8 cellular contexts compared by ENCODE assay signal in the genomic region with DNA sequence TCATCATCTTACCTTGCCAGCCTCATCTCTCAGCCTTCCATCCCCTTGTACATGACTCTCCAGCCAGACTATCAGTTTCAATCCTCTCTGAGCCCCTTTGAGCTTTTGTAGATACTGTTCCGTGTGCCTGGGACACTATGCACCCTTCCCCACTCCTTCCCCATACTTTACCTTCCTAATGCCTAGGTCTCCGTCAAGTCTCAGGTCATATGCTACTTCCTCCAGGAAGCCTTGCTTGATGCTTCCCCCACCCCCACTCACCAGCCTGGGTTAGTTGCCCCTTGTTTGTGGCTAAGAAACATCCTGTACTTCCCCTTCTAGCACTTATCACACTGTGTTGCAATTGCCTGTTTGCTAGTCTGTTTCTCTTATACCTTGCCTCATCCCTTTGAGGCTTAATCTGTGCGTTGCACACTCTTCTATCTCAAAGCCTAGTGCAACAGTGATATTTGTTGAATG. TPM values are rescaled to one million over a fixed set of nuclear protein-coding genes. Genes with fewer than 3 reads are reported as not detected.
DNase-seq lines count a peak whose midpoint lies in the region; ATAC-seq and TF ChIP-seq lines count a peak whose summit lies in the region.

No MANE protein-coding gene starts in this region.

- CTCF ChIA-PET in Panc1 (lab: Charles Lee), result no interaction called here

- no peaks in the 10 kb centered on the region for H3K36me3 ChIP-seq in Panc1 (ENCODE audit: control insufficient read depth, insufficient read depth, low read length)

- H3K27me3 Mint-ChIP-seq in naive thymus-derived CD8-positive, alpha-beta T cell, result no peaks in the 10 kb centered on the region

- intact Hi-C loops in Panc1 (cut with micrococcal nuclease; ENCODE audit: unreplicated experiment), result no loop called here

- ATAC-seq in Panc1 (no peak), GM18519 (IDR thresholded peaks at IDR 0.05; ENCODE audit: low FRiP score, unreplicated experiment) (no peak), GM18873 (IDR thresholded peaks at IDR 0.05; ENCODE audit: low FRiP score, unreplicated experiment) (no peak)
- peak; percentile 68 to 89 for ATAC-seq in naive thymus-derived CD8-positive, alpha-beta T cell

- TF ChIP-seq CTCF in Panc1 (IDR thresholded peaks at IDR 0.05), result no peak

- no peaks in the 10 kb centered on the region for H3K36me3 Mint-ChIP-seq in naive thymus-derived CD8-positive, alpha-beta T cell

- no TSS peak for BruUV-seq in Panc1 (replicated peaks; lab: Mats Ljungman, UMichigan)

- H3K27me3 ChIP-seq in Panc1 (ENCODE audit: control insufficient read depth, insufficient read depth, low read length), result no peaks in the 10 kb centered on the region

- no peak for DNase-seq in Panc1 (ENCODE audit: low read depth, low spot score)
- DNase-seq in activated effector memory CD4-positive, alpha-beta T cell treated with anti-CD3 and anti-CD28 coated beads, Interleukin-2, amount 50 U/mL, for 16 hours, result peak; percentile 87
- DNase-seq in naive thymus-derived CD8-positive, alpha-beta T cell, result peak; percentile 50 to 88 (median 78)
- no peak for DNase-seq in DMS153 (lab: John Stamatoyannopoulos, UW)
- DNase-seq in putamen (ENCODE audit: low spot score), result no peak

- in situ Hi-C loops in Panc1 (cut with HindIII; ENCODE audit: low pct_unique_long_range_greater_than_20kb, low sequenced_read_pairs), result no loop called here

- peaks cover 35 to 72% (median 57%) of the 10 kb centered on the region in 4 donors for H3K4me1 Mint-ChIP-seq in naive thymus-derived CD8-positive, alpha-beta T cell

- no peaks in the 10 kb centered on the region for H3K9me3 ChIP-seq in Panc1 (ENCODE audit: control insufficient read depth, insufficient read depth, low read depth, low read length)

- POLR2A ChIA-PET in Panc1 (lab: Charles Lee), result interaction anchor here (0.5 to 0.7 kb wide), 2 partner anchors 106 to 1624 kb away, joined by 3 to 10 read pairs; no protein-coding TSS in a partner anchor
- POLR2A ChIA-PET in naive thymus-derived CD8-positive, alpha-beta T cell (lab: Charles Lee), result interaction anchor here (0.5 to 34.6 kb wide), 16 partner anchors 7 to 341 kb away, joined by 3 to 629 read pairs (median 4); a partner anchor contains a TSS

- H3K4me3 ChIP-seq in GM08714 (ENCODE audit: low read length) (peak overlapping the region; percentile 25; the same call in 1 of the 2 replicates), Panc1 (ENCODE audit: low read depth in 2 of 2, low read length in 2 of 2) (no peak overlapping the region)

- peaks cover 79% of the 10 kb centered on the region for H3K4me1 ChIP-seq in Panc1 (ENCODE audit: control insufficient read depth, insufficient read depth, low read length)

- H3K9me3 Mint-ChIP-seq in naive thymus-derived CD8-positive, alpha-beta T cell, result peaks cover 0 to 2% (median 0%) of the 10 kb centered on the region in 9 donors

- no peak overlapping the region for H3K27ac Mint-ChIP-seq in naive thymus-derived CD8-positive, alpha-beta T cell

- no peak overlapping the region for H3K4me3 Mint-ChIP-seq in naive thymus-derived CD8-positive, alpha-beta T cell

- H3K27ac ChIP-seq in Panc1 (ENCODE audit: low read length), result peak overlapping the region; percentile 65

RNA-seq across cellular contexts. Expression of a gene that starts 6.7 kb away (rescaled TPM):
- 51.4 TPM for total RNA-seq in Panc1 (2021; ENCODE audit: unreplicated experiment)
- 28.8 TPM for polyA plus RNA-seq in Panc1 (2012; ENCODE audit: insufficient read length)
- total RNA-seq in naive thymus-derived CD8-positive, alpha-beta T cell, result 100 to 1,000 TPM; 128 to 136 TPM
- polyA plus RNA-seq in naive thymus-derived CD8-positive, alpha-beta T cell, result 10 to 100 TPM; 31.6 to 42.9 (median 36.9) TPM

Comparison
In these comparisons a context has a peak if more than half of its experiments do, and no peak if none do; other contexts are left out.
1. ATAC-seq: peak in naive thymus-derived CD8-positive, alpha-beta T cell (2 of 2); none in Panc1 (single experiment), GM18519 (single experiment) and GM18873 (single experiment).
2. DNase-seq: peak in activated effector memory CD4-positive, alpha-beta T cell treated with anti-CD3 and anti-CD28 coated beads, Interleukin-2, amount 50 U/mL, for 16 hours (single experiment) and naive thymus-derived CD8-positive, alpha-beta T cell (10 of 10); none in Panc1 (single experiment), DMS153 (single experiment) and putamen (single experiment).